Comparison of ENCODE assay signal across 1 cellular context in genomic region chr3:77191640-77192039, GRCh38.
TF ChIP-seq lines count a peak whose summit lies in the region.

No MANE protein-coding gene starts in this region.

TF ChIP-seq in HEK293, 187 proteins besides CTCF, POLR2A, EP300 and RAD21 (continued from another document):
- no peak for TF ChIP-seq MEIS1 (CRISPR knock-in tag; IDR thresholded peaks at IDR 0.05; ENCODE audit: borderline replicate concordance)
- no peak for TF ChIP-seq YY2 (tag by site-specific recombination; IDR thresholded peaks at IDR 0.05)
- peak; percentile 95 for TF ChIP-seq TCF7L2 (IDR thresholded peaks at IDR 0.05; ENCODE audit: borderline replicate concordance, low read depth, low read length)
- no peak for TF ChIP-seq ZNF404 (tag by site-specific recombination; IDR thresholded peaks at IDR 0.05)
- TF ChIP-seq ZNF558 (tag by site-specific recombination; IDR thresholded peaks at IDR 0.05) = no peak
- TF ChIP-seq ZNF549 (tag by site-specific recombination; IDR thresholded peaks at IDR 0.05) = no peak
- no peak for TF ChIP-seq ZNF140 (tag by site-specific recombination; IDR thresholded peaks at IDR 0.05)
- no peak for TF ChIP-seq RBAK (tag by site-specific recombination; IDR thresholded peaks at IDR 0.05)
- TF ChIP-seq KLF16 (tag by site-specific recombination; IDR thresholded peaks at IDR 0.05) = peak; percentile 29; the same call in 1 of the 2 replicates
- no peak for TF ChIP-seq ZNF292 (tag by site-specific recombination; IDR thresholded peaks at IDR 0.05; ENCODE audit: borderline replicate concordance, low read depth)
- TF ChIP-seq ZNF302 (tag by site-specific recombination; IDR thresholded peaks at IDR 0.05; ENCODE audit: low read depth) = no peak
- TF ChIP-seq GLIS1 (tag by site-specific recombination; IDR thresholded peaks at IDR 0.05) = peak; percentile 64
- peak; percentile 57 for TF ChIP-seq ZBTB8A (tag by site-specific recombination; IDR thresholded peaks at IDR 0.05)
- TF ChIP-seq ZNF692 (tag by site-specific recombination; IDR thresholded peaks at IDR 0.05) = no peak
- TF ChIP-seq OSR2 (tag by site-specific recombination; IDR thresholded peaks at IDR 0.05) = peak; percentile 92
- TF ChIP-seq ZNF350 (tag by site-specific recombination; IDR thresholded peaks at IDR 0.05) = no peak
- TF ChIP-seq ZNF629 (tag by site-specific recombination; IDR thresholded peaks at IDR 0.05) = peak; percentile 77
- no peak for TF ChIP-seq YY1 (tag by site-specific recombination; IDR thresholded peaks at IDR 0.05)
- no peak for TF ChIP-seq ZNF324 (tag by site-specific recombination; IDR thresholded peaks at IDR 0.05)
- peak; percentile 76; the same call in 1 of the 2 replicates for TF ChIP-seq KLF7 (tag by site-specific recombination; IDR thresholded peaks at IDR 0.05; ENCODE audit: borderline replicate concordance)
- peak; percentile 92 for TF ChIP-seq ZBTB1 (tag by site-specific recombination; IDR thresholded peaks at IDR 0.05)
- TF ChIP-seq ZNF837 (tag by site-specific recombination; IDR thresholded peaks at IDR 0.05) = no peak
- no peak for TF ChIP-seq ZNF335 (tag by site-specific recombination; conservative IDR thresholded peaks at IDR 0.05)
- no peak for TF ChIP-seq ZNF777 (tag by site-specific recombination; IDR thresholded peaks at IDR 0.05; ENCODE audit: borderline replicate concordance)
- peak; percentile 75 for TF ChIP-seq BCL11A (tag by site-specific recombination; IDR thresholded peaks at IDR 0.05; ENCODE audit: low read depth)
- TF ChIP-seq HOXD13 (CRISPR knock-in tag; IDR thresholded peaks at IDR 0.05; ENCODE audit: borderline replicate concordance) = no peak
- TF ChIP-seq ZBTB44 (tag by site-specific recombination; IDR thresholded peaks at IDR 0.05) = peak; percentile 97
- peak; percentile 65; the same call in 1 of the 2 replicates for TF ChIP-seq ZNF664 (tag by site-specific recombination; IDR thresholded peaks at IDR 0.05)
- 0 out of 2 replicates have a peak, but pooled peaks have one; percentile 8 for TF ChIP-seq ZBTB11 (tag by site-specific recombination; conservative IDR thresholded peaks at IDR 0.05; ENCODE audit: low read depth)
- TF ChIP-seq ELK4 (IDR thresholded peaks at IDR 0.05; ENCODE audit: borderline replicate concordance, low read depth, low read length) = no peak
- TF ChIP-seq ZSCAN4 (tag by site-specific recombination; IDR thresholded peaks at IDR 0.05) = 0 out of 2 replicates have a peak, but pooled peaks have one; percentile 20
- TF ChIP-seq ZNF449 (tag by site-specific recombination; IDR thresholded peaks at IDR 0.05) = peak; percentile 56; the same call in 1 of the 2 replicates
- 0 out of 2 replicates have a peak, but pooled peaks have one; percentile 22 for TF ChIP-seq ZBTB20 (tag by site-specific recombination; IDR thresholded peaks at IDR 0.05)
- peak; percentile 92 for TF ChIP-seq ZEB2 (tag by site-specific recombination; IDR thresholded peaks at IDR 0.05)
- TF ChIP-seq REPIN1 (tag by site-specific recombination; IDR thresholded peaks at IDR 0.05; ENCODE audit: low read depth) = no peak
- no peak for TF ChIP-seq ZNF266 (tag by site-specific recombination; IDR thresholded peaks at IDR 0.05; ENCODE audit: low read depth)
- no peak for TF ChIP-seq ZBTB48 (tag by site-specific recombination; IDR thresholded peaks at IDR 0.05)
- TF ChIP-seq PRDM2 (tag by site-specific recombination; IDR thresholded peaks at IDR 0.05; ENCODE audit: borderline replicate concordance) = no peak
- no peak for TF ChIP-seq ZNF707 (tag by site-specific recombination; IDR thresholded peaks at IDR 0.05)
- no peak for TF ChIP-seq ZNF362 (tag by site-specific recombination; IDR thresholded peaks at IDR 0.05)
- 0 out of 2 replicates have a peak, but pooled peaks have one; percentile 58 for TF ChIP-seq ZNF10 (tag by site-specific recombination; IDR thresholded peaks at IDR 0.05)
- TF ChIP-seq ZNF23 (tag by site-specific recombination; IDR thresholded peaks at IDR 0.05; ENCODE audit: borderline replicate concordance) = no peak
- peak; percentile 41; the same call in 1 of the 2 replicates for TF ChIP-seq ZNF394 (tag by site-specific recombination; IDR thresholded peaks at IDR 0.05; ENCODE audit: borderline replicate concordance)
- peak; percentile 51; the same call in 1 of the 2 replicates for TF ChIP-seq ZNF341 (tag by site-specific recombination; IDR thresholded peaks at IDR 0.05; ENCODE audit: low read depth)
- TF ChIP-seq IKZF3 (tag by site-specific recombination; IDR thresholded peaks at IDR 0.05) = peak; percentile 98
